ENCODE assay signal across 8 cellular contexts in the genomic region with DNA sequence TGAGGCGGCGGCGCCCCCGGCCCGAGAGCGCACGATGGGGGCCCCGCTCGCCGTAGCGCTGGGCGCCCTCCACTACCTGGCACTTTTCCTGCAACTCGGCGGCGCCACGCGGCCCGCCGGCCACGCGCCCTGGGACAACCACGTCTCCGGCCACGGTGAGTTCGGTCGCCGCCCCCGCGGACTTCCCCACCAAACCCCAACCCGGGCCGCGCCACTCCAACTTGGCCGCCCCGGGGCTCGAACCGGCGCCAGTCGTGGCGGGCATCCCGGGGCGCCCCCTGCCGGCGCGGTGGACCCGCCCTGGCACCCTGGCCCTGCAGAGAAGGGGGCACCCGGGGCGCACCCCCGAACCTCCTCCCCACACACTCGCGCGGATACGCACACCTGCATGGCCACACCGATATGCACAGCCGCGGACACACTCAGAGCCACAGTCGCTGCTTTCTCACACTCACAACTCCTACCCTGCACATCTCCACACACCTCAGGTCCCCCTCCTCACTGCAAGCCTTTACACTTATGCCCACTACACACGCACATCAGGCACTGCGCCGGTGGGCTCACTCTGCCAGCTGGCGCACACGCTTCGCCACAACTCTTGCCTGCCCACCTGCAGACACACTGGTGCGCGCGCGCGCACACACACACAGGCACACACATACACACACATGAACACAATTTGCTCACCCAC. TPM values are rescaled to one million over a fixed set of nuclear protein-coding genes. Genes with fewer than 3 reads are reported as not detected.
DNase-seq lines count a peak whose midpoint lies in the region; ATAC-seq and TF ChIP-seq lines count a peak whose summit lies in the region.

No MANE protein-coding gene starts in this region.

- no peak overlapping the region for H3K27ac ChIP-seq in CD4-positive, CD25-positive, alpha-beta regulatory T cell (ENCODE audit: insufficient read depth, low read length, poor library complexity, severe bottlenecking)

- H3K4me3 Mint-ChIP-seq in CD4-positive, CD25-positive, alpha-beta regulatory T cell, result peak overlapping the region in 3 of 4 donors; percentile 44 to 83 (median 75)
- peak overlapping the region; percentile 71 for H3K4me3 Mint-ChIP-seq in HFFc6
- peak overlapping the region; percentile 60 for H3K4me3 Mint-ChIP-seq in dendritic cell treated with granulocyte-macrophage colony-stimulating factor and Interleukin-4, amounts not matched to agents 40 ng/mL and 50 ng/mL, for 4 days
- peak overlapping the region; percentile 89 for H3K4me3 Mint-ChIP-seq in neural crest cell

- no peaks in the 10 kb centered on the region for H3K9me3 ChIP-seq in CD4-positive, CD25-positive, alpha-beta regulatory T cell (ENCODE audit: control insufficient read depth in 2 of 2, low read length in 2 of 2)

- H3K27me3 ChIP-seq in CD4-positive, CD25-positive, alpha-beta regulatory T cell (ENCODE audit: control insufficient read depth, insufficient read depth, low read length), result peaks cover 9% of the 10 kb centered on the region

- H3K4me1 ChIP-seq in CD4-positive, CD25-positive, alpha-beta regulatory T cell (ENCODE audit: control insufficient read depth, insufficient read depth, low read length, poor library complexity, severe bottlenecking), result no peaks in the 10 kb centered on the region

- peak overlapping the region in 1 of 3 donors; percentile 89 for H3K27ac Mint-ChIP-seq in CD4-positive, CD25-positive, alpha-beta regulatory T cell
- no peak overlapping the region for H3K27ac Mint-ChIP-seq in HFFc6
- no peak overlapping the region for H3K27ac Mint-ChIP-seq in dendritic cell treated with granulocyte-macrophage colony-stimulating factor and Interleukin-4, amounts not matched to agents 40 ng/mL and 50 ng/mL, for 4 days
- H3K27ac Mint-ChIP-seq in neural crest cell (ENCODE audit: unreplicated experiment), result no peak overlapping the region

- H3K4me1 Mint-ChIP-seq in CD4-positive, CD25-positive, alpha-beta regulatory T cell, result peaks cover 0 to 20% (median 2%) of the 10 kb centered on the region in 4 donors
- peaks cover 25% of the 10 kb centered on the region for H3K4me1 Mint-ChIP-seq in HFFc6 (ENCODE audit: low read depth)
- H3K4me1 Mint-ChIP-seq in dendritic cell treated with granulocyte-macrophage colony-stimulating factor and Interleukin-4, amounts not matched to agents 40 ng/mL and 50 ng/mL, for 4 days (ENCODE audit: low read depth), result peaks cover 5% of the 10 kb centered on the region
- H3K4me1 Mint-ChIP-seq in neural crest cell, result peaks cover 54% of the 10 kb centered on the region

- peaks cover 73% of the 10 kb centered on the region for H3K27me3 Mint-ChIP-seq in CD4-positive, CD25-positive, alpha-beta regulatory T cell
- H3K27me3 Mint-ChIP-seq in HFFc6 (ENCODE audit: insufficient read depth) (peaks cover 46% of the 10 kb centered on the region), neural crest cell (ENCODE audit: low read depth) (peaks cover 44% of the 10 kb centered on the region)
- H3K27me3 Mint-ChIP-seq in dendritic cell treated with granulocyte-macrophage colony-stimulating factor and Interleukin-4, amounts not matched to agents 40 ng/mL and 50 ng/mL, for 4 days, result peaks cover 84% of the 10 kb centered on the region

- H3K4me3 ChIP-seq in CD4-positive, CD25-positive, alpha-beta regulatory T cell (ENCODE audit: low read depth, low read length), result no peak overlapping the region

- H3K36me3 ChIP-seq in CD4-positive, CD25-positive, alpha-beta regulatory T cell (ENCODE audit: control insufficient read depth, insufficient read depth, low read length), result no peaks in the 10 kb centered on the region

- no peaks in the 10 kb centered on the region for H3K36me3 Mint-ChIP-seq in CD4-positive, CD25-positive, alpha-beta regulatory T cell
- no peaks in the 10 kb centered on the region for H3K36me3 Mint-ChIP-seq in HFFc6 (ENCODE audit: low read depth)
- H3K36me3 Mint-ChIP-seq in dendritic cell treated with granulocyte-macrophage colony-stimulating factor and Interleukin-4, amounts not matched to agents 40 ng/mL and 50 ng/mL, for 4 days (ENCODE audit: low read depth), result no peaks in the 10 kb centered on the region
- no peaks in the 10 kb centered on the region for H3K36me3 Mint-ChIP-seq in neural crest cell (ENCODE audit: low read depth)

- TF ChIP-seq CTCF in HFFc6 (IDR thresholded peaks at IDR 0.05) (peak; percentile 69), neural crest cell (conservative IDR thresholded peaks at IDR 0.05) (peak; percentile 59)

- DNase-seq in CD4-positive, CD25-positive, alpha-beta regulatory T cell, result no peak
- DNase-seq in HFFc6 (no peak), neural crest cell (ENCODE audit: low read depth, low spot score) (no peak), GDM1 (lab: John Stamatoyannopoulos, UW) (no peak), NOMO-1 treated with dmso at 0.1 percent for 144 hours (lab: John Stamatoyannopoulos, UW; ENCODE audit: unreplicated experiment) (no peak), NCI-H446 treated with DMSO at 0.1 percent for 48 hours (lab: John Stamatoyannopoulos, UW) (no peak)
- DNase-seq in stimulated activated CD4-positive, alpha-beta T cell treated with anti-CD3 and anti-CD28 coated beads, Interleukin-4, amount 100 ng/mL, for 1 hour, result no peak

- ATAC-seq in CD4-positive, CD25-positive, alpha-beta regulatory T cell (ENCODE audit: low read depth in 2 of 2), result no peak

- intact Hi-C loops in dendritic cell treated with granulocyte-macrophage colony-stimulating factor and Interleukin-4, amounts not matched to agents 40 ng/mL and 50 ng/mL, for 4 days (cut with micrococcal nuclease), result loop anchor here (2.0 kb wide), 1 partner anchor 89 kb away; no protein-coding TSS in a partner anchor

- H3K9me3 Mint-ChIP-seq in CD4-positive, CD25-positive, alpha-beta regulatory T cell, result peaks cover 0 to 7% (median 0%) of the 10 kb centered on the region in 7 donors
- no peaks in the 10 kb centered on the region; the same call in 1 of the 2 replicates for H3K9me3 Mint-ChIP-seq in HFFc6
- no peaks in the 10 kb centered on the region for H3K9me3 Mint-ChIP-seq in dendritic cell treated with granulocyte-macrophage colony-stimulating factor and Interleukin-4, amounts not matched to agents 40 ng/mL and 50 ng/mL, for 4 days
- H3K9me3 Mint-ChIP-seq in neural crest cell, result no peaks in the 10 kb centered on the region

RNA-seq across cellular contexts. Expression of gene VSTM2L, which starts 0.5 kb away (rescaled TPM):
- not detected for total RNA-seq in CD4-positive, CD25-positive, alpha-beta regulatory T cell
- polyA plus RNA-seq in CD4-positive, CD25-positive, alpha-beta regulatory T cell, result not detected
- total RNA-seq in HFFc6 (2021; fragmentation: NEBNext Ultra II Directional; extraction: Animal tissue kit (Norgen Biotek cat#: 25700)), result under 1 TPM in 4 of 6 experiments, not detected in 2; 0.12 to 0.95 (median 0.55) TPM
- total RNA-seq in neural crest cell, result 7.3 and 9.3 TPM in 2 replicates
